In genomic region chr17:6353161-6353560, GRCh38 we compare ENCODE assay signal across 31 cellular contexts.
"Had no signal": no experiment of that assay in that cellular context is flagged by ENCODE, and none has a peak within 500 bp of the region (broad histone marks: within the 10 kb centered on the region; RNA-seq: fewer than 3 reads in every experiment).

No MANE protein-coding gene starts in this region.

- H3K4me1 Mint-ChIP-seq: activated CD4-positive, alpha-beta T cell treated with anti-CD3 and anti-CD28 coated beads, Interleukin-2, amount 10 ng/mL, durations not matched to agents 24 days and 14 days; naive thymus-derived CD8-positive, alpha-beta T cell; neural crest cell had no signal

- H3K9me3 ChIP-seq: esophagus squamous epithelium, psoas muscle, testis, transverse colon, uterus had no signal

- H3K4me3 ChIP-seq: esophagus squamous epithelium, psoas muscle, testis, transverse colon, uterus had no signal

- H3K4me3 Mint-ChIP-seq: activated CD4-positive, alpha-beta memory T cell treated with anti-CD3 and anti-CD28 coated beads for 36 hours; activated CD4-positive, alpha-beta T cell treated with anti-CD3 and anti-CD28 coated beads, Interleukin-2, amount 10 ng/mL, durations not matched to agents 24 days and 14 days; activated T-cell treated with anti-CD3 and anti-CD28 coated beads, Interleukin-2, amount 50 U/mL, for 24 hours; naive thymus-derived CD8-positive, alpha-beta T cell; neural crest cell; T-helper 1 cell treated with Interleukin-12 subunit alpha and Interleukin-12 subunit beta and Interleukin-4 antibody, amounts not matched to agents 30 μg/mL and 1 μg/mL, for 36 hours had no signal

- DNase-seq: activated CD4-positive, alpha-beta memory T cell treated with anti-CD3 and anti-CD28 coated beads for 36 hours; activated CD4-positive, alpha-beta T cell treated with anti-CD3 and anti-CD28 coated beads, Interleukin-2, amount 10 ng/mL, durations not matched to agents 24 days and 14 days; activated CD8-positive, alpha-beta memory T cell treated with anti-CD3 and anti-CD28 coated beads, Interleukin-2, amount 50 U/mL, for 48 hours; activated gamma-delta T cell; activated naive CD4-positive, alpha-beta T cell treated with anti-CD3 and anti-CD28 coated beads, Interleukin-2, amount 50 U/mL, for 16 hours; activated T-cell treated with anti-CD3 and anti-CD28 coated beads, Interleukin-2, amount 50 U/mL, for 24 hours; amniotic stem cell; brain microvascular endothelial cell; caudate nucleus; cortex of kidney; esophagus squamous epithelium; kidney; left colon; mammary epithelial cell; midbrain; naive thymus-derived CD8-positive, alpha-beta T cell; nucleus accumbens; psoas muscle; stimulated activated CD4-positive, alpha-beta T cell treated with anti-CD3 and anti-CD28 coated beads, Interleukin-2, amount 100 ng/mL, for 48 hours; stimulated activated naive CD4-positive, alpha-beta T cell treated with Interleukin-2 at 50 U/mL for 16 hours; SW 1271; T-helper 9 cell; testis; transverse colon; uterus; WERI-Rb-1 had no signal

- H3K4me1 ChIP-seq: esophagus squamous epithelium, parathyroid adenoma, psoas muscle, testis, transverse colon, uterus had no signal

- FAIRE-seq: astrocyte, kidney, TTC549 had no signal

- H3K36me3 Mint-ChIP-seq: activated CD4-positive, alpha-beta memory T cell treated with anti-CD3 and anti-CD28 coated beads for 36 hours had no signal

- H3K9me3 Mint-ChIP-seq: activated CD4-positive, alpha-beta memory T cell treated with anti-CD3 and anti-CD28 coated beads for 36 hours; activated CD4-positive, alpha-beta T cell treated with anti-CD3 and anti-CD28 coated beads, Interleukin-2, amount 10 ng/mL, durations not matched to agents 24 days and 14 days; activated T-cell treated with anti-CD3 and anti-CD28 coated beads, Interleukin-2, amount 50 U/mL, for 24 hours; naive thymus-derived CD8-positive, alpha-beta T cell; neural crest cell; T-helper 1 cell treated with Interleukin-12 subunit alpha and Interleukin-12 subunit beta and Interleukin-4 antibody, amounts not matched to agents 30 μg/mL and 1 μg/mL, for 36 hours had no signal

- H3K27ac Mint-ChIP-seq: activated CD4-positive, alpha-beta memory T cell treated with anti-CD3 and anti-CD28 coated beads for 36 hours; activated CD4-positive, alpha-beta T cell treated with anti-CD3 and anti-CD28 coated beads, Interleukin-2, amount 10 ng/mL, durations not matched to agents 24 days and 14 days; activated T-cell treated with anti-CD3 and anti-CD28 coated beads, Interleukin-2, amount 50 U/mL, for 24 hours; naive thymus-derived CD8-positive, alpha-beta T cell; T-helper 1 cell treated with Interleukin-12 subunit alpha and Interleukin-12 subunit beta and Interleukin-4 antibody, amounts not matched to agents 30 μg/mL and 1 μg/mL, for 36 hours had no signal

- H3K27me3 ChIP-seq: brain microvascular endothelial cell, testis, uterus had no signal

- H3K36me3 ChIP-seq: brain microvascular endothelial cell, esophagus squamous epithelium, transverse colon, uterus, WERI-Rb-1 had no signal
